In the genomic region with DNA sequence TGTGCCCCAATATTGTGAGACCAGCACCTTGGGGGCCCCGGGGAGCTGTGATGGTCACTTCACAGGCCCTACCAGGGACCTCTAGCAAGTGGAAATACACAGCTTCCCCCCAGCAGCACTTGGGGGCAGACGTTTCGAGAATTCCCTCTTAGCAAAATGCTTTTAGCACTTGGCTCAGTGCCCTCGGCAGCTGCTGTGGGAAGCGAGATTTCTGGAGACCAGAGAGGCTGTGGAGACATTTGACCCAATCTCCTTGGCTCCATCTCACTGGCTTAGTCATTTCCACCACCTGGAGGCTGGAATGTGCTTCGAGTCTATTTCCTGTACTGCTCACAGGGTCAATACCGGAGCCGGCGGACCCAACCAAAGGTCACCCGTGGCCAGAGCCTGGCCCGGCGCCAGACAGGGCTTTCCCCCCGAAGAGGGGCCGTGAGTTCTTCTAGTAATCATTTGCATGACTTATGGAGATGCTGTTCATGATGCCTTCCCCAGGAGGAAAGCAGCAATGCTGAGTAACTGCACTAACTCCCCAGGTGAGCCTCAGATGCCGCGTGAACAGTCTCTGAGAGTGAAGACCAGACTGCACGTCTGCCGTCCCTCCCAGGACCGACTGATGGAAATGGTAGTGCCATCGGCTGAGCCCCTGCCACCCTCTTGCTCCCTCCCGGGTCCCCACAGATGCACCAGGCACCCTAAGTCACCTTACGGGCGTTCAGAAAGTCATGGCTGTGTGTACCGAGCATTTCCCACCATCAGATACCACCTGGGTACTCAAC, we compare ENCODE assay signal across 8 cellular contexts. TPM values are rescaled to one million over a fixed set of nuclear protein-coding genes. Genes with fewer than 3 reads are reported as not detected.
DNase-seq lines count a peak whose midpoint lies in the region; ATAC-seq and TF ChIP-seq lines count a peak whose summit lies in the region.

No MANE protein-coding gene starts in this region.

- H3K27ac Mint-ChIP-seq in activated CD4-positive, alpha-beta memory T cell treated with anti-CD3 and anti-CD28 coated beads for 36 hours, result no peak overlapping the region

- peaks cover 23% of the 10 kb centered on the region for H3K27me3 Mint-ChIP-seq in activated CD4-positive, alpha-beta memory T cell treated with anti-CD3 and anti-CD28 coated beads for 36 hours

- TF ChIP-seq CTCF in fibroblast of villous mesenchyme (IDR thresholded peaks at IDR 0.05; ENCODE audit: insufficient read depth, low read depth, low read length), result no peak

- H3K4me3 ChIP-seq in GM23248 (no peak overlapping the region), fibroblast of villous mesenchyme (ENCODE audit: low read depth, low read length) (no peak overlapping the region)

- no peaks in the 10 kb centered on the region for H3K36me3 Mint-ChIP-seq in activated CD4-positive, alpha-beta memory T cell treated with anti-CD3 and anti-CD28 coated beads for 36 hours

- peaks cover 35% of the 10 kb centered on the region for H3F3A ChIP-seq in GM23248 (ENCODE audit: insufficient read depth)

- no peaks in the 10 kb centered on the region for H3K9me2 ChIP-seq in GM23248 (ENCODE audit: insufficient read depth)

- ATAC-seq in GM18861 (IDR thresholded peaks at IDR 0.05; ENCODE audit: unreplicated experiment), result no peak

- H3K9me3 Mint-ChIP-seq in activated CD4-positive, alpha-beta memory T cell treated with anti-CD3 and anti-CD28 coated beads for 36 hours, result no peaks in the 10 kb centered on the region

- intact Hi-C loops in posterior vena cava (cut with DNase I), result no loop called here
- intact Hi-C loops in activated CD4-positive, alpha-beta memory T cell treated with anti-CD3 and anti-CD28 coated beads for 36 hours (cut with micrococcal nuclease), result no loop called here

- peak overlapping the region; percentile 48 for H3K9ac ChIP-seq in GM23248

- no peaks in the 10 kb centered on the region for H4K20me1 ChIP-seq in GM23248 (ENCODE audit: insufficient read depth)

- 38 to 42% methylated on average over 24 of the region's 24 CpGs for WGBS in GM23248 (ENCODE audit: low coverage in 1 of 2, low lambda C conversion rate in 2 of 2, missing lambda C conversion rate in 2 of 2), 2 experiments

- H3K4me1 ChIP-seq in GM23248 (ENCODE audit: insufficient read depth), result peaks cover 22% of the 10 kb centered on the region

- no peak overlapping the region for H3K4me3 Mint-ChIP-seq in activated CD4-positive, alpha-beta memory T cell treated with anti-CD3 and anti-CD28 coated beads for 36 hours

- H3K4me2 ChIP-seq in GM23248 (ENCODE audit: unreplicated experiment), result peak overlapping the region; percentile 48

- peak overlapping the region; percentile 82 for H3K27ac ChIP-seq in GM23248

- H3K27me3 ChIP-seq in GM23248 (replicated peaks; ENCODE audit: insufficient read depth), result no peaks in the 10 kb centered on the region

- DNase-seq in GM23248, result peak; percentile 81
- peak; percentile 98 for DNase-seq in RPMI7951 (ENCODE audit: low read depth)
- DNase-seq in fibroblast of villous mesenchyme (ENCODE audit: low read depth), result peak; percentile 88
- DNase-seq in posterior vena cava (ENCODE audit: low spot score), result peak; percentile 85
- no peak for DNase-seq in activated CD4-positive, alpha-beta memory T cell treated with anti-CD3 and anti-CD28 coated beads for 36 hours
- DNase-seq in NOMO-1 treated with DMSO at 0.1 percent for 48 hours (lab: John Stamatoyannopoulos, UW; ENCODE audit: unreplicated experiment), result no peak
- no peak for DNase-seq in HEK293T (ENCODE audit: extremely low spot score)

- CTCF ChIA-PET in activated CD4-positive, alpha-beta memory T cell treated with anti-CD3 and anti-CD28 coated beads for 36 hours (lab: Charles Lee), result no interaction called here
- CTCF ChIA-PET in HEK293T (lab: Yijun Ruan, JAX), result no interaction called here

- H2AFZ ChIP-seq in GM23248, result no peak overlapping the region; the same call in 1 of the 2 replicates

- no peaks in the 10 kb centered on the region for H3K36me3 ChIP-seq in GM23248 (ENCODE audit: low read depth)

- peaks cover under 1% of the 10 kb centered on the region; the same call in 1 of the 2 replicates for H3K79me2 ChIP-seq in GM23248 (ENCODE audit: insufficient read depth)

- POLR2A ChIA-PET in activated CD4-positive, alpha-beta memory T cell treated with anti-CD3 and anti-CD28 coated beads for 36 hours (lab: Charles Lee), result interaction anchor here (0.6 to 0.7 kb wide), 3 partner anchors 30 to 337 kb away, joined by 3 to 5 read pairs (median 3); no protein-coding TSS in a partner anchor
- POLR2A ChIA-PET in HEK293T (lab: Yijun Ruan, JAX), result interaction anchor here (0.6 kb wide), 1 partner anchor 255 kb away, joined by 3 read pairs; no protein-coding TSS in a partner anchor

- peaks cover 7% of the 10 kb centered on the region for H3K4me1 Mint-ChIP-seq in activated CD4-positive, alpha-beta memory T cell treated with anti-CD3 and anti-CD28 coated beads for 36 hours (ENCODE audit: low read depth)

- in situ Hi-C loops in GM23248 (cut with MboI), result no loop called here

- H3K9me3 ChIP-seq in GM23248 (ENCODE audit: low read depth), result no peaks in the 10 kb centered on the region

TF ChIP-seq in HEK293T, 16 proteins besides CTCF, POLR2A, EP300 and RAD21:
- TF ChIP-seq SP1 (IDR thresholded peaks at IDR 0.05), result no peak
- no peak for TF ChIP-seq FOXA1 (IDR thresholded peaks at IDR 0.05)
- no peak for TF ChIP-seq PKNOX1 (IDR thresholded peaks at IDR 0.05)
TF ChIP-seq in HEK293T: peak in this region for 0.

RNA-seq across cellular contexts. Expression of gene C2CD2, which starts 4.4 kb away (rescaled TPM):
- total RNA-seq in GM23248 (2014; rRNA removed; shearing (Covaris generic)), result 11.5 and 12.2 TPM in 2 replicates
- 5.9 and 7.6 TPM in 2 replicates for polyA plus RNA-seq in GM23248 (2016; fragmentation: Nextera tagmentation; extraction: Ambion mirVana)
- 18.5 and 18.8 TPM in 2 replicates for total RNA-seq in RPMI7951 (2014; rRNA removed; shearing (Covaris generic))
- 22.2 and 25.0 TPM in 2 replicates for total RNA-seq in fibroblast of villous mesenchyme
- total RNA-seq in posterior vena cava, result 10 to 100 TPM; 28.0 to 43.1 TPM
- total RNA-seq in activated CD4-positive, alpha-beta memory T cell treated with anti-CD3 and anti-CD28 coated beads for 36 hours, result 1 to 10 TPM; 3.8 to 7.5 TPM

RNA-seq across cellular contexts. Expression of gene ZBTB21, which starts 52.0 kb away (rescaled TPM):
- 10.6 and 10.7 TPM in 2 replicates for total RNA-seq in GM23248 (2014; rRNA removed; shearing (Covaris generic))
- polyA plus RNA-seq in GM23248 (2016; fragmentation: Nextera tagmentation; extraction: Ambion mirVana), result 9.1 and 10.7 TPM in 2 replicates
- 13.4 and 15.7 TPM in 2 replicates for total RNA-seq in RPMI7951 (2014; rRNA removed; shearing (Covaris generic))
- total RNA-seq in fibroblast of villous mesenchyme, result 18.7 and 19.0 TPM in 2 replicates
- 10 to 100 TPM; 12.6 to 25.6 TPM for total RNA-seq in posterior vena cava
- total RNA-seq in activated CD4-positive, alpha-beta memory T cell treated with anti-CD3 and anti-CD28 coated beads for 36 hours, result 10 to 100 TPM; 23.6 to 24.1 TPM

Comparison
In these comparisons a context has a peak if more than half of its experiments do, and no peak if none do; other contexts are left out.
1. DNase-seq: peak in GM23248 (single experiment), RPMI7951 (single experiment), fibroblast of villous mesenchyme (single experiment) and posterior vena cava (single experiment); none in activated CD4-positive, alpha-beta memory T cell treated with anti-CD3 and anti-CD28 coated beads for 36 hours (single experiment), NOMO-1 treated with DMSO at 0.1 percent for 48 hours (single experiment) and HEK293T (single experiment).